In the genomic region with DNA sequence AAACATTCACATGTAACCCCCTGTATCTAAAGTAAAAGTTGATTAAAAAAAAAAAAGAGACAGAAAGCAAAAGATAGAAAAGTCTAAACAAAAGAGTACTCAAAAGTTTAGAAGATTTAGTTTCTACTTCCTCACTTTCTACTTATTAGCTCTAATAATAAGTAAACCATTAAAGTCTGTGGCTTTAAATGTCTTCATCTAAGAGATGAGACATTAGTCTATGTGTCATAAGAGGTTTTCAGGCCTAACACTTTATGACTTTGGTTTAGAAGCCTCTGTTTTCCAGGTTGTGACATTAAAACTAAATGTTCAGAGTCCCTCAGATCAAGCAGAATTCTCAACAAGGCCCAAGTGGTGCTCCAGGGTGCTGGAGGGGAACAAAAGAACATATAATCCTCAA, we compare ENCODE assay signal across 17 cellular contexts. TPM values are rescaled to one million over a fixed set of nuclear protein-coding genes. Genes with fewer than 3 reads are reported as not detected.
DNase-seq lines count a peak whose midpoint lies in the region; ATAC-seq and TF ChIP-seq lines count a peak whose summit lies in the region.
"Had no signal": no experiment of that assay in that cellular context is flagged by ENCODE, and none has a peak within 500 bp of the region (broad histone marks: within the 10 kb centered on the region; RNA-seq: fewer than 3 reads in every experiment).

No MANE protein-coding gene starts in this region.

- H3K36me3 ChIP-seq in left ventricle myocardium inferior: no peaks in the 10 kb centered on the region
- H3K36me3 ChIP-seq: brain microvascular endothelial cell, MG63, tibial nerve had no signal

- peak; percentile 22 for DNase-seq in GM19238 (ENCODE audit: insufficient read length, low spot score)
- DNase-seq in NK-92 treated with Interleukin-12 subunit alpha and Interleukin-12 subunit beta, amount 100 ng/mL, for 24 hours (lab: John Stamatoyannopoulos, UW): no peak
- DNase-seq in NCI-H2196 (lab: John Stamatoyannopoulos, UW; ENCODE audit: unreplicated experiment): no peak
- no peak for DNase-seq in left ventricle myocardium inferior
- DNase-seq in NCI-H2107 (lab: John Stamatoyannopoulos, UW): no peak
- DNase-seq: activated CD4-positive, alpha-beta T cell treated with anti-CD3 and anti-CD28 coated beads for 1 hour; brain microvascular endothelial cell; MG63; mucosa of descending colon; NCI-H774; retina had no signal

- no peaks in the 10 kb centered on the region for H3K9me3 ChIP-seq in left ventricle myocardium inferior (replicated peaks)
- H3K9me3 ChIP-seq: MG63, mucosa of descending colon, tibial nerve had no signal

- no peaks in the 10 kb centered on the region for H3K27me3 Mint-ChIP-seq in nephron (ENCODE audit: low read depth)
- H3K27me3 Mint-ChIP-seq: activated T-helper 17 cell treated with anti-CD3 and anti-CD28 coated beads, Interleukin-2, amount 50 U/mL, for 72 hours had no signal

- H3K4me1 Mint-ChIP-seq in nephron: peaks cover 13% of the 10 kb centered on the region
- H3K4me1 Mint-ChIP-seq: activated T-helper 17 cell treated with anti-CD3 and anti-CD28 coated beads, Interleukin-2, amount 50 U/mL, for 72 hours had no signal

- intact Hi-C loops in left ventricle myocardium inferior (cut with micrococcal nuclease): no loop called here

- no peaks in the 10 kb centered on the region for H3K9me3 Mint-ChIP-seq in nephron

- H3K27me3 ChIP-seq in left ventricle myocardium inferior (ENCODE audit: low read depth): no peaks in the 10 kb centered on the region
- H3K27me3 ChIP-seq: brain microvascular endothelial cell, MG63, tibial nerve had no signal

- H3K36me3 Mint-ChIP-seq in nephron (ENCODE audit: low read depth): no peaks in the 10 kb centered on the region

- no peak overlapping the region for H3K4me3 ChIP-seq in left ventricle myocardium inferior
- H3K4me3 ChIP-seq: MG63, mucosa of descending colon, tibial nerve had no signal

- peak overlapping the region in 2 of 3 experiments; percentile 7 to 61 for H3K27ac Mint-ChIP-seq in nephron
- H3K27ac Mint-ChIP-seq: activated T-helper 17 cell treated with anti-CD3 and anti-CD28 coated beads, Interleukin-2, amount 50 U/mL, for 72 hours had no signal

- peaks cover 12% of the 10 kb centered on the region for H3K4me1 ChIP-seq in left ventricle myocardium inferior

- ATAC-seq in HG02588 (IDR thresholded peaks at IDR 0.05; ENCODE audit: unreplicated experiment) (peak; percentile 87), HG03280 (IDR thresholded peaks at IDR 0.05; ENCODE audit: unreplicated experiment) (peak; percentile 83)
- ATAC-seq: activated T-helper 17 cell treated with anti-CD3 and anti-CD28 coated beads, Interleukin-2, amount 50 U/mL, for 72 hours; HCT116; mucosa of descending colon had no signal

- H3K27ac ChIP-seq in left ventricle myocardium inferior (replicated peaks): no peak overlapping the region
- H3K27ac ChIP-seq: brain microvascular endothelial cell, tibial nerve had no signal

- TF ChIP-seq CTCF in nephron (IDR thresholded peaks at IDR 0.05; ENCODE audit: unreplicated experiment in 3 of 3) (no peak), left ventricle myocardium inferior (IDR thresholded peaks at IDR 0.05; ENCODE audit: borderline replicate concordance) (no peak)

- no peak overlapping the region for H3K4me3 Mint-ChIP-seq in nephron
- H3K4me3 Mint-ChIP-seq: activated T-helper 17 cell treated with anti-CD3 and anti-CD28 coated beads, Interleukin-2, amount 50 U/mL, for 72 hours had no signal

RNA-seq across cellular contexts. Expression of a gene that starts 42.2 kb away (rescaled TPM):
- total RNA-seq in left ventricle myocardium inferior: 43.0 TPM
- total RNA-seq: activated T-helper 17 cell treated with anti-CD3 and anti-CD28 coated beads, Interleukin-2, amount 50 U/mL, for 72 hours had no signal
